1 cellular context compared by ENCODE assay signal in genomic region chr13:60286707-60287106, GRCh38.
A peak's percentile ranks its signal among the peaks of the same experiment; 100 is the strongest.
TF ChIP-seq lines count a peak whose summit lies in the region.

No MANE protein-coding gene starts in this region.

TF ChIP-seq in K562, 482 proteins besides CTCF, POLR2A, EP300 and RAD21:
- TF ChIP-seq ZNF707 (CRISPR knock-in tag; conservative IDR thresholded peaks at IDR 0.05) (no peak), JUN (IDR thresholded peaks at IDR 0.05; ENCODE audit: borderline replicate concordance, low read depth, low read length) (no peak), JUN (CRISPR knock-in tag; IDR thresholded peaks at IDR 0.05; ENCODE audit: borderline replicate concordance) (no peak), IFI16 (CRISPR knock-in tag; IDR thresholded peaks at IDR 0.05) (no peak), ZBTB5 (IDR thresholded peaks at IDR 0.05) (no peak), PRDM10 (IDR thresholded peaks at IDR 0.05; ENCODE audit: partially characterized antibody) (peak; percentile 37), NFYB (IDR thresholded peaks at IDR 0.05; ENCODE audit: extremely low read depth, insufficient read length) (no peak)
TF ChIP-seq in K562: peak in this region for 1.
